Comparison of ENCODE assay signal across 1 cellular context in genomic region chr1:213492161-213493041, GRCh38.
A peak's percentile ranks its signal among the peaks of the same experiment; 100 is the strongest.
TF ChIP-seq lines count a peak whose summit lies in the region.

No MANE protein-coding gene starts in this region.

TF ChIP-seq in HepG2, 621 proteins besides CTCF, POLR2A, EP300 and RAD21 (continued from another document and continues in another):
- TF ChIP-seq RERE (CRISPR knock-in tag; IDR thresholded peaks at IDR 0.05; ENCODE audit: low read depth) (peak; percentile 75), FOXO1 (CRISPR knock-in tag; IDR thresholded peaks at IDR 0.05) (peak; percentile 79), ZNF670 (CRISPR knock-in tag; IDR thresholded peaks at IDR 0.05; ENCODE audit: borderline replicate concordance) (0 out of 2 replicates have a peak, but pooled peaks have one; percentile 27), SAP130 (CRISPR knock-in tag; IDR thresholded peaks at IDR 0.05; ENCODE audit: low read depth) (0 out of 2 replicates have a peak, but pooled peaks have one; percentile 49), HMG20A (CRISPR knock-in tag; IDR thresholded peaks at IDR 0.05; ENCODE audit: borderline replicate concordance) (peak; percentile 95), KDM3A (CRISPR knock-in tag; IDR thresholded peaks at IDR 0.05; ENCODE audit: low read depth) (no peak), ZNF749 (CRISPR knock-in tag; IDR thresholded peaks at IDR 0.05; ENCODE audit: borderline replicate concordance) (no peak), ZNF205 (CRISPR knock-in tag; IDR thresholded peaks at IDR 0.05) (no peak), ZBTB38 (CRISPR knock-in tag; IDR thresholded peaks at IDR 0.05) (peak; percentile 61), CBX2 (IDR thresholded peaks at IDR 0.05; ENCODE audit: low read depth, low read length) (no peak), CBX2 (CRISPR knock-in tag; IDR thresholded peaks at IDR 0.05; ENCODE audit: low read depth) (no peak), BRD4 (CRISPR knock-in tag; IDR thresholded peaks at IDR 0.05) (no peak; the same call in 1 of the 2 replicates), NAIF1 (CRISPR knock-in tag; IDR thresholded peaks at IDR 0.05; ENCODE audit: borderline replicate concordance) (no peak), AFF4 (CRISPR knock-in tag; IDR thresholded peaks at IDR 0.05) (no peak), PATZ1 (CRISPR knock-in tag; IDR thresholded peaks at IDR 0.05) (no peak), ZNF720 (CRISPR knock-in tag; IDR thresholded peaks at IDR 0.05) (no peak), KLF9 (CRISPR knock-in tag; IDR thresholded peaks at IDR 0.05; ENCODE audit: low read depth) (no peak), GATA4 (IDR thresholded peaks at IDR 0.05; ENCODE audit: borderline replicate concordance, low read depth) (peak; percentile 62; the same call in 1 of the 2 replicates), SMAD1 (CRISPR knock-in tag; IDR thresholded peaks at IDR 0.05; ENCODE audit: borderline replicate concordance, low read depth) (no peak), TCF12 (IDR thresholded peaks at IDR 0.05) (no peak), TCF12 (CRISPR knock-in tag; IDR thresholded peaks at IDR 0.05) (no peak), ZNF446 (CRISPR knock-in tag; IDR thresholded peaks at IDR 0.05) (no peak), ZNF296 (CRISPR knock-in tag; conservative IDR thresholded peaks at IDR 0.05) (no peak), BRF2 (CRISPR knock-in tag; IDR thresholded peaks at IDR 0.05) (no peak), ZNF484 (CRISPR knock-in tag; IDR thresholded peaks at IDR 0.05; ENCODE audit: borderline replicate concordance, low read depth) (no peak), ZNF781 (CRISPR knock-in tag; IDR thresholded peaks at IDR 0.05; ENCODE audit: borderline replicate concordance, not compliant biosample characterization) (no peak), CREB1 (IDR thresholded peaks at IDR 0.05) (no peak), CREB1 (CRISPR knock-in tag; IDR thresholded peaks at IDR 0.05) (peak; percentile 31; the same call in 1 of the 2 replicates), DDIT3 (CRISPR knock-in tag; IDR thresholded peaks at IDR 0.05) (no peak)
- TF ChIP-seq, protein P1, sequence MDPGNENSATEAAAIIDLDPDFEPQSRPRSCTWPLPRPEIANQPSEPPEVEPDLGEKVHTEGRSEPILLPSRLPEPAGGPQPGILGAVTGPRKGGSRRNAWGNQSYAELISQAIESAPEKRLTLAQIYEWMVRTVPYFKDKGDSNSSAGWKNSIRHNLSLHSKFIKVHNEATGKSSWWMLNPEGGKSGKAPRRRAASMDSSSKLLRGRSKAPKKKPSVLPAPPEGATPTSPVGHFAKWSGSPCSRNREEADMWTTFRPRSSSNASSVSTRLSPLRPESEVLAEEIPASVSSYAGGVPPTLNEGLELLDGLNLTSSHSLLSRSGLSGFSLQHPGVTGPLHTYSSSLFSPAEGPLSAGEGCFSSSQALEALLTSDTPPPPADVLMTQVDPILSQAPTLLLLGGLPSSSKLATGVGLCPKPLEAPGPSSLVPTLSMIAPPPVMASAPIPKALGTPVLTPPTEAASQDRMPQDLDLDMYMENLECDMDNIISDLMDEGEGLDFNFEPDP (CRISPR knock-in tag; conservative IDR thresholded peaks at IDR 0.05), result no peak
- TF ChIP-seq, protein P2, sequence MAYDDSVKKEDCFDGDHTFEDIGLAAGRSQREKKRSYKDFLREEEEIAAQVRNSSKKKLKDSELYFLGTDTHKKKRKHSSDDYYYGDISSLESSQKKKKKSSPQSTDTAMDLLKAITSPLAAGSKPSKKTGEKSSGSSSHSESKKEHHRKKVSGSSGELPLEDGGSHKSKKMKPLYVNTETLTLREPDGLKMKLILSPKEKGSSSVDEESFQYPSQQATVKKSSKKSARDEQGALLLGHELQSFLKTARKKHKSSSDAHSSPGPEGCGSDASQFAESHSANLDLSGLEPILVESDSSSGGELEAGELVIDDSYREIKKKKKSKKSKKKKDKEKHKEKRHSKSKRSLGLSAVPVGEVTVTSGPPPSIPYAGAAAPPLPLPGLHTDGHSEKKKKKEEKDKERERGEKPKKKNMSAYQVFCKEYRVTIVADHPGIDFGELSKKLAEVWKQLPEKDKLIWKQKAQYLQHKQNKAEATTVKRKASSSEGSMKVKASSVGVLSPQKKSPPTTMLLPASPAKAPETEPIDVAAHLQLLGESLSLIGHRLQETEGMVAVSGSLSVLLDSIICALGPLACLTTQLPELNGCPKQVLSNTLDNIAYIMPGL (CRISPR knock-in tag; IDR thresholded peaks at IDR 0.05; ENCODE audit: borderline replicate concordance in 1 of 2, low read depth in 1 of 2), result 0 out of 4 replicates have a peak, but pooled peaks of 1 of the 2 experiments have one; percentile 43
- TF ChIP-seq, protein P3, sequence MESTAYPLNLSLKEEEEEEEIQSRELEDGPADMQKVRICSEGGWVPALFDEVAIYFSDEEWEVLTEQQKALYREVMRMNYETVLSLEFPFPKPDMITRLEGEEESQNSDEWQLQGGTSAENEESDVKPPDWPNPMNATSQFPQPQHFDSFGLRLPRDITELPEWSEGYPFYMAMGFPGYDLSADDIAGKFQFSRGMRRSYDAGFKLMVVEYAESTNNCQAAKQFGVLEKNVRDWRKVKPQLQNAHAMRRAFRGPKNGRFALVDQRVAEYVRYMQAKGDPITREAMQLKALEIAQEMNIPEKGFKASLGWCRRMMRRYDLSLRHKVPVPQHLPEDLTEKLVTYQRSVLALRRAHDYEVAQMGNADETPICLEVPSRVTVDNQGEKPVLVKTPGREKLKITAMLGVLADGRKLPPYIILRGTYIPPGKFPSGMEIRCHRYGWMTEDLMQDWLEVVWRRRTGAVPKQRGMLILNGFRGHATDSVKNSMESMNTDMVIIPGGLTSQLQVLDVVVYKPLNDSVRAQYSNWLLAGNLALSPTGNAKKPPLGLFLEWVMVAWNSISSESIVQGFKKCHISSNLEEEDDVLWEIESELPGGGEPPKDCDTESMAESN (CRISPR knock-in tag; conservative IDR thresholded peaks at IDR 0.05), result no peak
- TF ChIP-seq, protein P4, sequence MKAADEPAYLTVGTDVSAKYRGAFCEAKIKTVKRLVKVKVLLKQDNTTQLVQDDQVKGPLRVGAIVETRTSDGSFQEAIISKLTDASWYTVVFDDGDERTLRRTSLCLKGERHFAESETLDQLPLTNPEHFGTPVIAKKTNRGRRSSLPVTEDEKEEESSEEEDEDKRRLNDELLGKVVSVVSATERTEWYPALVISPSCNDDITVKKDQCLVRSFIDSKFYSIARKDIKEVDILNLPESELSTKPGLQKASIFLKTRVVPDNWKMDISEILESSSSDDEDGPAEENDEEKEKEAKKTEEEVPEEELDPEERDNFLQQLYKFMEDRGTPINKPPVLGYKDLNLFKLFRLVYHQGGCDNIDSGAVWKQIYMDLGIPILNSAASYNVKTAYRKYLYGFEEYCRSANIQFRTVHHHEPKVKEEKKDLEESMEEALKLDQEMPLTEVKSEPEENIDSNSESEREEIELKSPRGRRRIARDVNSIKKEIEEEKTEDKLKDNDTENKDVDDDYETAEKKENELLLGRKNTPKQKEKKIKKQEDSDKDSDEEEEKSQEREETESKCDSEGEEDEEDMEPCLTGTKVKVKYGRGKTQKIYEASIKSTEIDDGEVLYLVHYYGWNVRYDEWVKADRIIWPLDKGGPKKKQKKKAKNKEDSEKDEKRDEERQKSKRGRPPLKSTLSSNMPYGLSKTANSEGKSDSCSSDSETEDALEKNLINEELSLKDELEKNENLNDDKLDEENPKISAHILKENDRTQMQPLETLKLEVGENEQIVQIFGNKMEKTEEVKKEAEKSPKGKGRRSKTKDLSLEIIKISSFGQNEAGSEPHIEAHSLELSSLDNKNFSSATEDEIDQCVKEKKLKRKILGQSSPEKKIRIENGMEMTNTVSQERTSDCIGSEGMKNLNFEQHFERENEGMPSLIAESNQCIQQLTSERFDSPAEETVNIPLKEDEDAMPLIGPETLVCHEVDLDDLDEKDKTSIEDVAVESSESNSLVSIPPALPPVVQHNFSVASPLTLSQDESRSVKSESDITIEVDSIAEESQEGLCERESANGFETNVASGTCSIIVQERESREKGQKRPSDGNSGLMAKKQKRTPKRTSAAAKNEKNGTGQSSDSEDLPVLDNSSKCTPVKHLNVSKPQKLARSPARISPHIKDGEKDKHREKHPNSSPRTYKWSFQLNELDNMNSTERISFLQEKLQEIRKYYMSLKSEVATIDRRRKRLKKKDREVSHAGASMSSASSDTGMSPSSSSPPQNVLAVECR (CRISPR knock-in tag; IDR thresholded peaks at IDR 0.05; ENCODE audit: borderline replicate concordance), result no peak
